16 cellular contexts compared by ENCODE assay signal in genomic region chr21:40936771-40937261, GRCh38.
"Had no signal": no experiment of that assay in that cellular context is flagged by ENCODE, and none has a peak within 500 bp of the region (broad histone marks: within the 10 kb centered on the region; RNA-seq: fewer than 3 reads in every experiment).

No MANE protein-coding gene starts in this region.

- H3K27ac ChIP-seq: brain microvascular endothelial cell, left lung, prostate gland, spleen, testis had no signal

- H3K4me3 ChIP-seq: left lung, prostate gland, spleen, testis had no signal

- H3K4me1 ChIP-seq: left lung, prostate gland, spleen, testis had no signal

- DNase-seq: activated CD4-positive, alpha-beta T cell treated with anti-CD3 and anti-CD28 coated beads, Interleukin-2, amount 10 ng/mL, durations not matched to agents 7 days and 5 days; activated CD8-positive, alpha-beta memory T cell treated with anti-CD3 and anti-CD28 coated beads for 24 hours; activated naive CD4-positive, alpha-beta T cell; activated naive CD8-positive, alpha-beta T cell treated with anti-CD3 and anti-CD28 coated beads, Interleukin-2, amount 10 ng/mL, durations not matched to agents 7 days and 5 days; brain microvascular endothelial cell; dermis blood vessel endothelial cell; effector memory CD8-positive, alpha-beta T cell; erythroblast; left lung; occipital lobe; spleen; stimulated activated naive CD8-positive, alpha-beta T cell treated with anti-CD3 and anti-CD28 coated beads, Interleukin-15, amount 100 ng/mL, for 72 hours; testis had no signal

- H3K36me3 ChIP-seq: brain microvascular endothelial cell, left lung, prostate gland, spleen had no signal

- H3K9me3 ChIP-seq: left lung, prostate gland, testis had no signal

- H3K27me3 ChIP-seq: brain microvascular endothelial cell, left lung, testis had no signal

- ATAC-seq: effector memory CD8-positive, alpha-beta T cell; left lung; natural killer cell treated with Interleukin-12 subunit alpha and Interleukin-12 subunit beta and Interleukin-15 and Interleukin-18, amount 100 ng/mL, for 72 hours; sciatic nerve; stimulated activated naive CD8-positive, alpha-beta T cell treated with anti-CD3 and anti-CD28 coated beads, Interleukin-15, amount 100 ng/mL, for 72 hours had no signal
